ENCODE assay signal across 11 cellular contexts in the genomic region with DNA sequence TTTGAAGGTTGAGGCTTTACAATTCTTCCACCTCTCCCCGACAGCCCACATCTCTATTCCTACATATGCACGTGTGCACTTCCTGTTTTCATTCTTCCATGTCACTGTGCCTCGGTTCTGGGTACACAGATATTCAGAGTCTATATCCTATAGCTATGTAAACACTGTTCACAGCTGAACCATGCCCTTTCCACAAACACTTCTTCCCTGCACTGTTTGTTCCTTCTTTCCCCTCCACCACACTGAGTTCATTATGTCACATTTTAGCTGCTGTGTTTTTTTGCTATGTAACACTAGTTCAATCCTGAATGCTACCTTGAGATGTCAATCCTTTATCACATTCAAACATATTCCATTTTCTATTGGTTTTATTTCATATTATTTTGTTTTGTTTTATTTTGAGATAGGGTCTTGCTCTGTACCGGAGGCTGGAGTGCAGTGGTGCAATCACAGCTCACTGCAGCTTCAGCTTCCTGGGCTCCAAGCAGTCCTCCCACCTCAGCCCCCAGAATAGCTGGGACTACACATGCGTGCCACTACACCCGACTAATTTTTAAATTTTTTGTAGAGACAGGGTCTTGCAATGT. TPM values are rescaled to one million over a fixed set of nuclear protein-coding genes. Genes with fewer than 3 reads are reported as not detected.
DNase-seq lines count a peak whose midpoint lies in the region; ATAC-seq and TF ChIP-seq lines count a peak whose summit lies in the region.
"Had no signal": no experiment of that assay in that cellular context is flagged by ENCODE, and none has a peak within 500 bp of the region (broad histone marks: within the 10 kb centered on the region; RNA-seq: fewer than 3 reads in every experiment).

No MANE protein-coding gene starts in this region.

- DNase-seq in DND-41 (no peak), colonic mucosa (peak; percentile 61), OCI-M2 (lab: John Stamatoyannopoulos, UW; ENCODE audit: unreplicated experiment) (no peak), GM20000 (ENCODE audit: low spot score) (no peak)
- DNase-seq in stimulated activated CD4-positive, alpha-beta T cell treated with anti-CD3 and anti-CD28 coated beads, Interleukin-1b, Interleukin-23, amount 100 ng/mL, for 48 hours, result no peak
- no peak for DNase-seq in activated effector memory CD4-positive, alpha-beta T cell treated with anti-CD3 and anti-CD28 coated beads, Interleukin-2, amount 50 U/mL, for 16 hours
- DNase-seq: activated T-cell treated with anti-CD3 and anti-CD28 coated beads, Interleukin-2, amount 50 U/mL, for 4 hours; cerebellar nuclear complex; spleen had no signal

- H3K4me1 ChIP-seq in BLaER1 treated with 17β-estradiol and CSF1 and Interleukin-3, amounts not matched to agents 10 nM and 100 nM, result peaks cover 27 to 65% (median 41%) of the 10 kb centered on the region in 10 experiments; a peak in 19 of 20 replicates
- H3K4me1 ChIP-seq in DND-41 (ENCODE audit: insufficient read depth, low read length), result peaks cover 7% of the 10 kb centered on the region; the same call in 1 of the 2 replicates
- H3K4me1 ChIP-seq in OCI-LY1 (ENCODE audit: insufficient read depth, low read length, severe bottlenecking), result peaks cover 20% of the 10 kb centered on the region
- H3K4me1 ChIP-seq in colonic mucosa, result peaks cover 11% of the 10 kb centered on the region

- no peaks in the 10 kb centered on the region for H3F3A ChIP-seq in OCI-LY1 (ENCODE audit: insufficient read depth, low read length)

- H2AFZ ChIP-seq in DND-41 (ENCODE audit: low read depth, low read length) (peak overlapping the region; percentile 46), OCI-LY1 (ENCODE audit: low read length) (peak overlapping the region; percentile 24; the same call in 1 of the 2 replicates)

- no peak for ATAC-seq in DND-41 (ENCODE audit: insufficient read depth, low read depth)

- no peak overlapping the region for H3K4me3 ChIP-seq in BLaER1 treated with 17β-estradiol and CSF1 and Interleukin-3, amounts not matched to agents 10 nM and 100 nM
- no peak overlapping the region for H3K4me3 ChIP-seq in DND-41 (ENCODE audit: low read depth in 1 of 2, low read length in 2 of 2)
- no peak overlapping the region for H3K4me3 ChIP-seq in OCI-LY1 (ENCODE audit: low read depth, low read length, poor library complexity, severe bottlenecking)
- no peak overlapping the region for H3K4me3 ChIP-seq in colonic mucosa

- H3K79me2 ChIP-seq in DND-41 (ENCODE audit: insufficient read depth, low read length) (no peaks in the 10 kb centered on the region), OCI-LY1 (ENCODE audit: insufficient read depth, low read length) (no peaks in the 10 kb centered on the region)

- intact Hi-C loops in colonic mucosa (cut with DNase I), result no loop called here

- no peak for TF ChIP-seq CTCF in DND-41 (IDR thresholded peaks at IDR 0.05; ENCODE audit: borderline replicate concordance, extremely low read depth, low read length, poor library complexity, severe bottlenecking)
- no peak for TF ChIP-seq CTCF in OCI-LY1 (IDR thresholded peaks at IDR 0.05; ENCODE audit: low read length)
- TF ChIP-seq CTCF in colonic mucosa (IDR thresholded peaks at IDR 0.05), result no peak
- TF ChIP-seq CTCF in GM20000 (IDR thresholded peaks at IDR 0.05; ENCODE audit: extremely low read depth, missing control alignments), result no peak

- peak overlapping the region; percentile 33 to 86 (median 69); a peak in 21 of 22 replicates for H3K4me2 ChIP-seq in BLaER1 treated with 17β-estradiol and CSF1 and Interleukin-3, amounts not matched to agents 10 nM and 100 nM
- H3K4me2 ChIP-seq in DND-41 (ENCODE audit: insufficient read depth, low read length), result no peak overlapping the region
- H3K4me2 ChIP-seq in OCI-LY1 (ENCODE audit: low read length), result peak overlapping the region; percentile 33; the same call in 1 of the 2 replicates

- no peaks in the 10 kb centered on the region for H3K27me3 ChIP-seq in BLaER1 treated with 17β-estradiol and CSF1 and Interleukin-3, amounts not matched to agents 10 nM and 100 nM
- H3K27me3 ChIP-seq in DND-41 (ENCODE audit: insufficient read depth, low read length, poor library complexity) (no peaks in the 10 kb centered on the region), OCI-LY1 (ENCODE audit: insufficient read depth, low read length) (no peaks in the 10 kb centered on the region), colonic mucosa (no peaks in the 10 kb centered on the region)
- H3K27me3 ChIP-seq: spleen had no signal

- no peaks in the 10 kb centered on the region for H3K9me3 ChIP-seq in BLaER1 treated with 17β-estradiol and CSF1 and Interleukin-3, amounts not matched to agents 10 nM and 100 nM (replicated peaks in 1 of 11)
- H3K9me3 ChIP-seq in DND-41 (ENCODE audit: insufficient read depth, low read length, severe bottlenecking), result no peaks in the 10 kb centered on the region
- H3K9me3 ChIP-seq in OCI-LY1 (ENCODE audit: low read length), result no peaks in the 10 kb centered on the region
- H3K9me3 ChIP-seq in colonic mucosa, result no peaks in the 10 kb centered on the region
- H3K9me3 ChIP-seq: spleen had no signal

- H3K9ac ChIP-seq in BLaER1 treated with 17β-estradiol and CSF1 and Interleukin-3, amounts not matched to agents 10 nM and 100 nM, result no peak overlapping the region
- H3K9ac ChIP-seq in DND-41 (ENCODE audit: low read depth, low read length) (no peak overlapping the region), OCI-LY1 (ENCODE audit: low read length) (no peak overlapping the region; the same call in 1 of the 2 replicates), colonic mucosa (ENCODE audit: low read depth in 2 of 2, low read length in 2 of 2) (no peak overlapping the region)

- H3K27ac ChIP-seq in BLaER1 treated with 17β-estradiol and CSF1 and Interleukin-3, amounts not matched to agents 10 nM and 100 nM, result peak overlapping the region in 1 of 11 experiments; percentile 29; a peak in 2 of 22 replicates
- H3K27ac ChIP-seq in DND-41 (ENCODE audit: low read length) (no peak overlapping the region), OCI-LY1 (ENCODE audit: low read depth, low read length, poor library complexity, severe bottlenecking) (peak overlapping the region; percentile 3), colonic mucosa (peak overlapping the region; percentile 66)

- H3K36me3 ChIP-seq in BLaER1 treated with 17β-estradiol and CSF1 and Interleukin-3, amounts not matched to agents 10 nM and 100 nM, result no peaks in the 10 kb centered on the region
- H3K36me3 ChIP-seq in DND-41 (ENCODE audit: insufficient read depth, low read length) (no peaks in the 10 kb centered on the region), OCI-LY1 (ENCODE audit: insufficient read depth, low read length) (no peaks in the 10 kb centered on the region), colonic mucosa (no peaks in the 10 kb centered on the region)
- H3K36me3 ChIP-seq: spleen had no signal

- no peaks in the 10 kb centered on the region for H4K20me1 ChIP-seq in BLaER1 treated with 17β-estradiol and CSF1 and Interleukin-3, amounts not matched to agents 10 nM and 100 nM
- no peaks in the 10 kb centered on the region for H4K20me1 ChIP-seq in DND-41 (ENCODE audit: insufficient read depth, low read length)
- H4K20me1 ChIP-seq in OCI-LY1 (ENCODE audit: insufficient read depth, low read length), result no peaks in the 10 kb centered on the region

- H3K9me2 ChIP-seq in OCI-LY1 (ENCODE audit: low read depth, low read length), result no peaks in the 10 kb centered on the region

RNA-seq across cellular contexts. Expression of a gene that starts 17.0 kb away (rescaled TPM):
- 100 to 1,000 TPM; 208 to 298 TPM for total RNA-seq in colonic mucosa

RNA-seq across cellular contexts. Expression of a gene that starts 26.7 kb away (rescaled TPM):
- total RNA-seq in colonic mucosa, result 10 to 100 TPM; 40.4 to 95.2 TPM

RNA-seq across cellular contexts. Expression of a gene that starts 43.4 kb away (rescaled TPM):
- total RNA-seq in colonic mucosa, result 10 to 100 TPM; 16.5 to 20.0 TPM

RNA-seq across cellular contexts. Expression of a gene that starts 44.0 kb away (rescaled TPM):
- total RNA-seq in colonic mucosa, result 10 to 100 TPM; 15.5 to 39.2 TPM

RNA-seq across cellular contexts. Expression of a gene that starts 48.3 kb away (rescaled TPM):
- total RNA-seq in colonic mucosa, result 1 to 10 TPM in 1 of 2 donors, under 1 TPM in 1; 0.85 to 1.6 TPM
